14 cellular contexts compared by ENCODE assay signal in the genomic region with DNA sequence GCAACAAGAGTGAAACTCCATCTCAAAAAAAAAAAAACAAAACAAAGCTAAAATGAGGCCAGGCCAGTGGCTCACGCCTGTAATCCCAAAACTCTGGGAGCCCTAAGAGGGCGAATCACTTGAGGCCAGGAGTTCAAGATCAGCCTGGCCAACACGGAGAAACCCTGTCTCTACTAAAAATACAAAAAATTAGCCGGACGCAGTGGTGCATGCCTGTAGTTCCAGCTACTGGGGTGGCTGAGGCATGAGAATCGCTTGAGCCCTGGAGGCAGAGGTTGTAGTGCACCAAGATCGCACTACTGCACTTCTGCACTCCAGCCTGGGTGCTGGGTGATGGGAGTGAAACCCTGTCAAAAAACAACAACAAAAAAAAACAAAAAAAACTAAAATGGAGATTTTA.
DNase-seq lines count a peak whose midpoint lies in the region; ATAC-seq and TF ChIP-seq lines count a peak whose summit lies in the region.
"Had no signal": no experiment of that assay in that cellular context is flagged by ENCODE, and none has a peak within 500 bp of the region (broad histone marks: within the 10 kb centered on the region; RNA-seq: fewer than 3 reads in every experiment).

No MANE protein-coding gene starts in this region.

- DNase-seq in CD8-positive, alpha-beta T cell = no peak
- DNase-seq in central memory CD8-positive, alpha-beta T cell (ENCODE audit: low spot score in 2 of 2) = no peak
- DNase-seq in NCI-H1417 (lab: John Stamatoyannopoulos, UW) = no peak
- no peak for DNase-seq in NCI-H524 (lab: John Stamatoyannopoulos, UW)
- no peak for DNase-seq in UCSD-AML1 (lab: John Stamatoyannopoulos, UW; ENCODE audit: unreplicated experiment)
- DNase-seq in anterior cingulate cortex (lab: John Stamatoyannopoulos, UW) = no peak
- DNase-seq: heart right ventricle; left lung; NCI-H1694; NK-92 treated with Interleukin-12 subunit alpha and Interleukin-12 subunit beta, amount 100 ng/mL, for 24 hours had no signal

- H3K27me3 Mint-ChIP-seq in CD8-positive, alpha-beta T cell (ENCODE audit: low read depth) = no peaks in the 10 kb centered on the region
- H3K27me3 Mint-ChIP-seq in central memory CD8-positive, alpha-beta T cell = no peaks in the 10 kb centered on the region
- H3K27me3 Mint-ChIP-seq: brain had no signal

- H3K27ac Mint-ChIP-seq in CD8-positive, alpha-beta T cell = peak overlapping the region; percentile 72
- H3K27ac Mint-ChIP-seq in central memory CD8-positive, alpha-beta T cell (ENCODE audit: low read depth) = peak overlapping the region; percentile 79
- H3K27ac Mint-ChIP-seq: brain had no signal

- POLR2A ChIA-PET in CD8-positive, alpha-beta T cell (lab: Charles Lee) = interaction anchor here (1.3 to 6.9 kb wide), 2 partner anchors 10 to 11 kb away, joined by 4 to 38 read pairs; no protein-coding TSS in a partner anchor

- H3K27ac ChIP-seq in CD8-positive, alpha-beta T cell (ENCODE audit: low read depth, low read length) = no peak overlapping the region
- H3K27ac ChIP-seq: left lung, parathyroid adenoma had no signal

- H3K9me3 ChIP-seq in CD8-positive, alpha-beta T cell (ENCODE audit: low read length) = no peaks in the 10 kb centered on the region
- H3K9me3 ChIP-seq: heart right ventricle, left lung had no signal

- no peak overlapping the region for H3K4me3 ChIP-seq in CD8-positive, alpha-beta T cell (ENCODE audit: low read depth, low read length)
- H3K4me3 ChIP-seq: heart right ventricle, left lung had no signal

- peaks cover 75% of the 10 kb centered on the region for H3K4me1 ChIP-seq in CD8-positive, alpha-beta T cell (ENCODE audit: insufficient read depth, low read length)
- H3K4me1 ChIP-seq: parathyroid adenoma had no signal

- ATAC-seq in CD8-positive, alpha-beta T cell = peak; percentile 30
- peak; percentile 51 for ATAC-seq in GM19035 (IDR thresholded peaks at IDR 0.05; ENCODE audit: unreplicated experiment)
- ATAC-seq in HG03175 (IDR thresholded peaks at IDR 0.05; ENCODE audit: unreplicated experiment) = peak; percentile 62
- ATAC-seq in central memory CD8-positive, alpha-beta T cell (replicated peaks; ENCODE audit: extremely low read depth, poor library complexity, severe bottlenecking) = no peak
- ATAC-seq: left lung had no signal

- intact Hi-C loops in CD8-positive, alpha-beta T cell (cut with DNase I, micrococcal nuclease) = no loop called here

- peak overlapping the region; percentile 48 for H3K4me3 Mint-ChIP-seq in CD8-positive, alpha-beta T cell
- peak overlapping the region; percentile 68 for H3K4me3 Mint-ChIP-seq in central memory CD8-positive, alpha-beta T cell
- H3K4me3 Mint-ChIP-seq: brain had no signal

- H3K27me3 ChIP-seq in CD8-positive, alpha-beta T cell (ENCODE audit: insufficient read depth, low read length) = no peaks in the 10 kb centered on the region
- H3K27me3 ChIP-seq: heart right ventricle, left lung had no signal

- TF ChIP-seq CTCF in CD8-positive, alpha-beta T cell (IDR thresholded peaks at IDR 0.05) = no peak

- no peaks in the 10 kb centered on the region for H3K36me3 ChIP-seq in CD8-positive, alpha-beta T cell (ENCODE audit: insufficient read depth, low read length)
- H3K36me3 ChIP-seq: left lung had no signal

- no peaks in the 10 kb centered on the region for H3K9me3 Mint-ChIP-seq in CD8-positive, alpha-beta T cell
- no peaks in the 10 kb centered on the region for H3K9me3 Mint-ChIP-seq in central memory CD8-positive, alpha-beta T cell
- H3K9me3 Mint-ChIP-seq: brain had no signal

- peaks cover 79% of the 10 kb centered on the region for H3K4me1 Mint-ChIP-seq in CD8-positive, alpha-beta T cell (ENCODE audit: low read depth)
- peaks cover 58% of the 10 kb centered on the region for H3K4me1 Mint-ChIP-seq in central memory CD8-positive, alpha-beta T cell

- peaks cover 12% of the 10 kb centered on the region for H3K36me3 Mint-ChIP-seq in CD8-positive, alpha-beta T cell
- peaks cover 8% of the 10 kb centered on the region for H3K36me3 Mint-ChIP-seq in central memory CD8-positive, alpha-beta T cell (ENCODE audit: insufficient read depth)
- H3K36me3 Mint-ChIP-seq: brain had no signal

- CTCF ChIA-PET in CD8-positive, alpha-beta T cell (lab: Charles Lee) = interaction anchor here (1.1 to 4.0 kb wide), 8 partner anchors 9 to 103 kb away, joined by 3 to 28 read pairs (median 6); no protein-coding TSS in a partner anchor
